ENCODE assay signal across 11 cellular contexts in the genomic region with DNA sequence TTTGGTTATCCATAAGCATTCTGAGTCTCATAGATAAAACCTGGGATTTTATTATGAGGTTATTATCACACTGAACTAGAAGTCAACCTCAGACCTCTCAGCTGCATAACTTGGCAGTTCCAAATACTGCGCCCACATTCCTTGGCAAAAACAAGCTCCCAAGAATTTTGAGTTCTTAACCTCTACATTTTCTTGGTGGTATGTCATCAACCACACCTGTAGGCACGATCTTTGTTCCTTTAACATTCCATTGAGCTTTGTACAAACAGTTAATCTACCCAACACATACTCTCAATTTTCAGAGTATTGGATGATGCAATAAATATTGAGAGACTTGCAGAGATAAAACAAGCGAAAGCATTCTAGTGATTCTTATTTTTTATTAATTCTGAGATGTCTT.
A peak's percentile ranks its signal among the peaks of the same experiment; 100 is the strongest.
DNase-seq lines count a peak whose midpoint lies in the region; ATAC-seq and TF ChIP-seq lines count a peak whose summit lies in the region.
"Had no signal": no experiment of that assay in that cellular context is flagged by ENCODE, and none has a peak within 500 bp of the region (broad histone marks: within the 10 kb centered on the region; RNA-seq: fewer than 3 reads in every experiment).

No MANE protein-coding gene starts in this region.

- intact Hi-C loops in right cardiac atrium (cut with DNase I) (no loop called here), Right ventricle myocardium inferior (cut with DNase I) (loop anchor here (10.0 kb wide), 1 partner anchor 477 kb away; no protein-coding TSS in a partner anchor), left lung (cut with DNase I) (no loop called here)

- H3K9me3 ChIP-seq in right cardiac atrium (ENCODE audit: control insufficient read depth, low read length): no peaks in the 10 kb centered on the region
- no peaks in the 10 kb centered on the region for H3K9me3 ChIP-seq in left lung

- in situ Hi-C loops in brain microvascular endothelial cell (cut with HindIII; ENCODE audit: low pct_ligation_motif_present, low sequenced_read_pairs): no loop called here

- H3K4me3 Mint-ChIP-seq in activated T-cell treated with anti-CD3 and anti-CD28 coated beads, Interleukin-2, amount 50 U/mL, for 4 hours: no peak overlapping the region
- H3K4me3 Mint-ChIP-seq: activated naive CD4-positive, alpha-beta T cell treated with anti-CD3 and anti-CD28 coated beads, Interleukin-2, amount 10 ng/mL, durations not matched to agents 7 days and 5 days had no signal

- H3K27ac ChIP-seq in right cardiac atrium (ENCODE audit: low read length) (no peak overlapping the region), brain microvascular endothelial cell (no peak overlapping the region), left lung (no peak overlapping the region)

- ATAC-seq in right cardiac atrium (peak; percentile 46 to 66), Right ventricle myocardium inferior (no peak), left lung (peak; percentile 85), GM21423 (IDR thresholded peaks at IDR 0.05; ENCODE audit: unreplicated experiment) (no peak), GM21447 (IDR thresholded peaks at IDR 0.05; ENCODE audit: unreplicated experiment) (no peak)
- no peak for ATAC-seq in activated T-cell treated with anti-CD3 and anti-CD28 coated beads, Interleukin-2, amount 50 U/mL, for 4 hours

- no peak for DNase-seq in right cardiac atrium
- no peak for DNase-seq in Right ventricle myocardium inferior (ENCODE audit: missing footprints)
- DNase-seq in brain microvascular endothelial cell: peak; percentile 64
- no peak for DNase-seq in left lung
- DNase-seq in activated T-cell treated with anti-CD3 and anti-CD28 coated beads, Interleukin-2, amount 50 U/mL, for 4 hours: no peak
- no peak for DNase-seq in cortex of kidney (lab: John Stamatoyannopoulos, UW)
- DNase-seq: activated naive CD4-positive, alpha-beta T cell treated with anti-CD3 and anti-CD28 coated beads, Interleukin-2, amount 10 ng/mL, durations not matched to agents 7 days and 5 days; left cardiac atrium; NCI-H2081 had no signal

- no peaks in the 10 kb centered on the region for H3K4me1 Mint-ChIP-seq in activated T-cell treated with anti-CD3 and anti-CD28 coated beads, Interleukin-2, amount 50 U/mL, for 4 hours (ENCODE audit: low read depth)
- H3K4me1 Mint-ChIP-seq: activated naive CD4-positive, alpha-beta T cell treated with anti-CD3 and anti-CD28 coated beads, Interleukin-2, amount 10 ng/mL, durations not matched to agents 7 days and 5 days had no signal

- no peaks in the 10 kb centered on the region for H3K27me3 Mint-ChIP-seq in activated T-cell treated with anti-CD3 and anti-CD28 coated beads, Interleukin-2, amount 50 U/mL, for 4 hours (ENCODE audit: low read depth)
- H3K27me3 Mint-ChIP-seq: activated naive CD4-positive, alpha-beta T cell treated with anti-CD3 and anti-CD28 coated beads, Interleukin-2, amount 10 ng/mL, durations not matched to agents 7 days and 5 days had no signal

- H3K27me3 ChIP-seq in right cardiac atrium (ENCODE audit: control insufficient read depth, insufficient read depth): no peaks in the 10 kb centered on the region
- no peaks in the 10 kb centered on the region for H3K27me3 ChIP-seq in brain microvascular endothelial cell (replicated peaks)
- H3K27me3 ChIP-seq in left lung: no peaks in the 10 kb centered on the region

- TF ChIP-seq CTCF in brain microvascular endothelial cell (IDR thresholded peaks at IDR 0.05; ENCODE audit: low read depth, low read length, missing control alignments) (no peak), left lung (IDR thresholded peaks at IDR 0.05) (no peak)

- H3K36me3 Mint-ChIP-seq in activated T-cell treated with anti-CD3 and anti-CD28 coated beads, Interleukin-2, amount 50 U/mL, for 4 hours (ENCODE audit: insufficient read depth): no peaks in the 10 kb centered on the region
- H3K36me3 Mint-ChIP-seq: activated naive CD4-positive, alpha-beta T cell treated with anti-CD3 and anti-CD28 coated beads, Interleukin-2, amount 10 ng/mL, durations not matched to agents 7 days and 5 days had no signal

- H3K9me3 Mint-ChIP-seq in activated T-cell treated with anti-CD3 and anti-CD28 coated beads, Interleukin-2, amount 50 U/mL, for 4 hours: no peaks in the 10 kb centered on the region
- H3K9me3 Mint-ChIP-seq: activated naive CD4-positive, alpha-beta T cell treated with anti-CD3 and anti-CD28 coated beads, Interleukin-2, amount 10 ng/mL, durations not matched to agents 7 days and 5 days had no signal

- no peaks in the 10 kb centered on the region for H3K36me3 ChIP-seq in brain microvascular endothelial cell (replicated peaks)
- no peaks in the 10 kb centered on the region for H3K36me3 ChIP-seq in left lung

- H3K4me3 ChIP-seq in right cardiac atrium (ENCODE audit: low read length) (no peak overlapping the region), brain microvascular endothelial cell (ENCODE audit: low read depth, low read length) (no peak overlapping the region), left lung (no peak overlapping the region)

- H3K4me1 ChIP-seq in right cardiac atrium (ENCODE audit: control insufficient read depth, insufficient read depth, low read length) (no peaks in the 10 kb centered on the region), left lung (peaks cover 0 to 4% of the 10 kb centered on the region in 2 donors)

- 62% methylated on average over 3 of the region's 3 CpGs for WGBS in right cardiac atrium

Comparison
In these comparisons a context has a peak if more than half of its experiments do, and no peak if none do; other contexts are left out.
1. ATAC-seq: peak in right cardiac atrium (2 of 2) and left lung (single experiment); none in Right ventricle myocardium inferior (single experiment), GM21423 (single experiment), activated T-cell treated with anti-CD3 and anti-CD28 coated beads, Interleukin-2, amount 50 U/mL, for 4 hours (0 of 2) and GM21447 (single experiment).